20 cellular contexts compared by ENCODE assay signal in the genomic region with DNA sequence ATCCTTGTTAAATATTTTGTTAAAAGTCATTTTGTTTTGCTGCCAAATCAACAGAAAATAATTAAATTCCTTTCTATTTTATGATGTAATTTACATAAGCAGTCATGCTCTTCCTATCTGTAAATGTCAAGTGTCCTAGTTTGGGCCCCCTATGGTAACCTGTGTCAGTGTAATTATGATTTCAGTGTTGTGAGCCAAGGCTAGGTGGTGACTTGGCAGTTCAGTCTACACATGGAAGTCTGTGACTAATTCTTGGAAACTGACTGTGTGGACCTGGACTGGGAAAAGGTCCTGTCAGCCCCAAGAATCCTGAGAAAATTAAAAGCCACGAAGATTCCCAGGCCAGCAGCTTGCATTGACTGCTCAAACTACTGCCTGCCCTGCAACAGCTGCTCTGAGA.
"Had no signal": no experiment of that assay in that cellular context is flagged by ENCODE, and none has a peak within 500 bp of the region (broad histone marks: within the 10 kb centered on the region; RNA-seq: fewer than 3 reads in every experiment).

No MANE protein-coding gene starts in this region.

- H3K36me3 ChIP-seq: ascending aorta, breast epithelium, gastrocnemius medialis had no signal

- H3K9me3 Mint-ChIP-seq: activated naive CD4-positive, alpha-beta T cell treated with anti-CD3 and anti-CD28 coated beads, Interleukin-2, amount 50 U/mL, for 72 hours; nephron progenitor cell had no signal

- H3K36me3 Mint-ChIP-seq: activated naive CD4-positive, alpha-beta T cell treated with anti-CD3 and anti-CD28 coated beads, Interleukin-2, amount 50 U/mL, for 72 hours had no signal

- H2AFZ ChIP-seq: parathyroid adenoma had no signal

- H3K79me2 ChIP-seq: parathyroid adenoma had no signal

- H3K27ac ChIP-seq: ascending aorta, breast epithelium, gastrocnemius medialis, parathyroid adenoma, VCaP had no signal

- H3K4me1 ChIP-seq: ascending aorta, breast epithelium, gastrocnemius medialis, parathyroid adenoma had no signal

- H3K9ac ChIP-seq: parathyroid adenoma had no signal

- H3K4me3 Mint-ChIP-seq: nephron progenitor cell had no signal

- H3K9me3 ChIP-seq: ascending aorta, breast epithelium, gastrocnemius medialis had no signal

- DNase-seq: activated CD4-positive, alpha-beta T cell treated with anti-CD3 and anti-CD28 coated beads, Interleukin-2, amount 50 U/mL, for 1 hour; activated CD4-positive, CD25-positive, alpha-beta regulatory T cell treated with anti-CD3 and anti-CD28 coated beads, Interleukin-2, amount 50 U/mL, for 72 hours; activated gamma-delta T cell treated with Interleukin-2 at 50 U/mL for 16 hours; activated T-cell treated with anti-CD3 and anti-CD28 coated beads, Interleukin-2, amount 50 U/mL, for 1 hour; effector CD8-positive, alpha-beta T cell; gastrocnemius medialis; hypothalamus; left cardiac atrium; mesenchymal stem cell; nephron progenitor cell; nucleus accumbens; right cardiac atrium; stimulated activated CD4-positive, alpha-beta T cell treated with anti-CD3 and anti-CD28 coated beads, Interleukin-12 subunit alpha, Interleukin-12 subunit beta, amount 100 ng/mL, for 4 hours; stimulated activated CD4-positive, alpha-beta T cell treated with anti-CD3 and anti-CD28 coated beads, Interleukin-4, amount 100 ng/mL, for 4 hours; stimulated activated naive CD8-positive, alpha-beta T cell treated with anti-CD3 and anti-CD28 coated beads, Interleukin-15, Interleukin-2, amounts not matched to agents 100 U/mL and 50 U/mL, for 24 hours had no signal

- H3K27me3 ChIP-seq: ascending aorta, breast epithelium, gastrocnemius medialis had no signal

- ATAC-seq: activated naive CD4-positive, alpha-beta T cell treated with anti-CD3 and anti-CD28 coated beads, Interleukin-2, amount 50 U/mL, for 72 hours; left cardiac atrium; right cardiac atrium; stimulated activated naive CD8-positive, alpha-beta T cell treated with anti-CD3 and anti-CD28 coated beads, Interleukin-15, Interleukin-2, amounts not matched to agents 100 U/mL and 50 U/mL, for 24 hours had no signal

- H3K4me3 ChIP-seq: ascending aorta, breast epithelium, gastrocnemius medialis had no signal

- H3K27ac Mint-ChIP-seq: nephron progenitor cell had no signal
